ENCODE assay signal across 10 cellular contexts in the genomic region with DNA sequence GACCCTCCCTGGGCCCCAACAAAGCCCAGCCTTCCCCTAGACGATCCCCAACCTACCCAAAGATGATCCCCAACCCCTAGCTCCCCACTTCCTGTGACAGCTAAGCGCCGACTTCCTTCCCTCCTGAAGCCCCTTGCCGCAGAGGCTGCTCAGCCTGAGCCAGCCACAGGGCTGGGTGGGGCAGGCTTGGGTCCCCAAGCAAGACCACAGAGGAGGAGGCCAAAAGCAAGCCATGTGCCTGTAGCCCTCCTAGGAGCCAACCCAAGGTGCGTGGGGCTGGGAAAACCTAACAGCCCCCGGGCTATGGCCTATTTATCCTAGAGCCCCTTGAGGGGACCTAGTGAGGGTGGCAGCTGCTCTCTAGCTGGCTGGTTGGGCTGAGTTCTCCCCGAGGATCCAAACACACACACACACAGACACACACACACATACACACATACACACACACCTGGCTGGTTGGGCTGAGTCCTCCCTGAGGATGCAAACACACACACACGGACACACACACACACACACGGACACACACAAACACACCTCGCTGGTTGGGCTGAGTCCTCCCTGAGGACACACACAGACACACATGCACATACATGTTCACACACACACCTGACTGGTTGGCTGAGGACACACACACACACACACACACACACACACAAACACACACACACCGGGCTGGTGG. TPM values are rescaled to one million over a fixed set of nuclear protein-coding genes. Genes with fewer than 3 reads are reported as not detected.
DNase-seq lines count a peak whose midpoint lies in the region; ATAC-seq, FAIRE-seq and TF ChIP-seq lines count a peak whose summit lies in the region.
"Had no signal": no experiment of that assay in that cellular context is flagged by ENCODE, and none has a peak within 500 bp of the region (broad histone marks: within the 10 kb centered on the region; RNA-seq: fewer than 3 reads in every experiment).

No MANE protein-coding gene starts in this region.

- H3K36me3 Mint-ChIP-seq in T-helper 17 cell (ENCODE audit: low read depth): peaks cover 2% of the 10 kb centered on the region

- H3K9me3 ChIP-seq in T-helper 17 cell (ENCODE audit: control insufficient read depth, low read length, poor library complexity, severe bottlenecking) (no peaks in the 10 kb centered on the region), small intestine (ENCODE audit: control insufficient read depth, low read depth) (no peaks in the 10 kb centered on the region), tibial artery (no peaks in the 10 kb centered on the region)

- 60 to 65% (median 63%) methylated on average over 11 of the region's 11 CpGs for WGBS in small intestine, 3 donors

- peak overlapping the region; percentile 47 to 54 for H3K27ac ChIP-seq in small intestine (ENCODE audit: low read depth in 1 of 2, low read length in 1 of 2)
- H3K27ac ChIP-seq in tibial artery: no peak overlapping the region

- intact Hi-C loops in tibial artery (cut with DNase I; ENCODE audit: low total_unique reads): no loop called here

- peak; percentile 4 for ATAC-seq in T-helper 17 cell
- ATAC-seq: Right ventricle myocardium inferior had no signal

- DNase-seq in GM12891 (ENCODE audit: insufficient read length, low spot score) (no peak), T-helper 17 cell (peak in 2 of 3 donors; percentile 29 to 52), small intestine (peak; percentile 37), HuH-7.5 (ENCODE audit: low spot score) (no peak), tibial artery (no peak), H54 (ENCODE audit: insufficient read length, low spot score) (no peak), NCI-H345 (lab: John Stamatoyannopoulos, UW) (no peak)
- DNase-seq in activated gamma-delta T cell treated with anti-CD3 and anti-CD28 coated beads, Interleukin-2, amount 50 U/mL, for 16 hours (ENCODE audit: low read depth): peak; percentile 35
- DNase-seq: NCI-H1694 treated with DMSO at 0.1 percent for 48 hours had no signal

- peak overlapping the region; percentile 88 for H3K4me3 Mint-ChIP-seq in T-helper 17 cell

- TF ChIP-seq CTCF in tibial artery (IDR thresholded peaks at IDR 0.05): no peak

- FAIRE-seq in GM12891 (lab: Jason Lieb, UNC) (peak; percentile 23), small intestine (lab: Jason Lieb, UNC) (no peak), H54 (lab: Jason Lieb, UNC) (no peak)

- H3K4me1 ChIP-seq in small intestine (ENCODE audit: control insufficient read depth in 2 of 2, insufficient read depth in 1 of 2, low read depth in 1 of 2, low read length in 1 of 2) (peaks cover 4 to 13% of the 10 kb centered on the region in 2 donors), tibial artery (peaks cover 0 to 9% (median 8%) of the 10 kb centered on the region in 4 donors)

- H3K36me3 ChIP-seq in small intestine (ENCODE audit: control insufficient read depth in 2 of 2, insufficient read depth in 2 of 2, low read length in 2 of 2): peaks cover 2 to 16% of the 10 kb centered on the region in 2 donors
- peaks cover 0 to 41% (median 15%) of the 10 kb centered on the region in 3 donors for H3K36me3 ChIP-seq in tibial artery

- TF ChIP-seq POLR2A in GM12891 (IDR thresholded peaks at IDR 0.05; ENCODE audit: low read depth, low read length) (no peak), H54 (IDR thresholded peaks at IDR 0.05; ENCODE audit: low read depth, low read length) (no peak)

- no peaks in the 10 kb centered on the region for H3K27me3 Mint-ChIP-seq in T-helper 17 cell

- H3K4me3 ChIP-seq in small intestine (ENCODE audit: low read depth in 1 of 2, low read length in 2 of 2): peak overlapping the region in 1 of 2 donors; percentile 14
- H3K4me3 ChIP-seq in tibial artery: no peak overlapping the region

- peaks cover 35% of the 10 kb centered on the region for H3K4me1 Mint-ChIP-seq in T-helper 17 cell

- H3K27me3 ChIP-seq in small intestine (ENCODE audit: control insufficient read depth in 2 of 2, insufficient read depth in 2 of 2, low read length in 2 of 2): no peaks in the 10 kb centered on the region
- no peaks in the 10 kb centered on the region for H3K27me3 ChIP-seq in tibial artery

- peak overlapping the region; percentile 95 for H3K27ac Mint-ChIP-seq in T-helper 17 cell

TF ChIP-seq in GM12891, 5 proteins besides CTCF, POLR2A, EP300 and RAD21:
- TF ChIP-seq PAX5 (IDR thresholded peaks at IDR 0.05; ENCODE audit: insufficient read depth, low read length, severe bottlenecking) (no peak), POU2F2 (IDR thresholded peaks at IDR 0.05; ENCODE audit: low read depth, low read length) (no peak), POLR2AphosphoS5 (IDR thresholded peaks at IDR 0.05; ENCODE audit: low read depth, low read length) (no peak), SPI1 (IDR thresholded peaks at IDR 0.05; ENCODE audit: low read depth, low read length) (no peak), TAF1 (IDR thresholded peaks at IDR 0.05; ENCODE audit: low read depth, low read length) (no peak)

RNA-seq across cellular contexts. Expression of gene ARRB2, which starts 4.8 kb away (rescaled TPM):
- polyA plus RNA-seq in GM12891 (2012; ENCODE audit: low read depth, missing spikeins): 39.3 TPM
- total RNA-seq in T-helper 17 cell: 100 to 1,000 TPM; 220 to 255 TPM
- polyA plus RNA-seq in small intestine: 100 to 1,000 TPM in 2 of 3 donors, 10 to 100 TPM in 1; 43.8 to 131 (median 114) TPM

RNA-seq across cellular contexts. Expression of gene PELP1, which starts 11.3 kb away (rescaled TPM):
- 28.5 TPM for polyA plus RNA-seq in GM12891 (2012; ENCODE audit: low read depth, missing spikeins)
- total RNA-seq in T-helper 17 cell: 10 to 100 TPM; 38.0 to 44.9 TPM
- polyA plus RNA-seq in small intestine: 10 to 100 TPM in 1 of 3 donors, 1 to 10 TPM in 2; 7.3 to 22.8 (median 7.6) TPM

RNA-seq across cellular contexts. Expression of gene MED11, which starts 16.0 kb away (rescaled TPM):
- 22.8 TPM for polyA plus RNA-seq in GM12891 (2012; ENCODE audit: low read depth, missing spikeins)
- total RNA-seq in T-helper 17 cell: 1 to 10 TPM; 5.9 to 9.3 TPM
- 10 to 100 TPM; 37.2 to 61.1 (median 48.1) TPM for polyA plus RNA-seq in small intestine

RNA-seq across cellular contexts. Expression of gene ZMYND15, which starts 24.4 kb away (rescaled TPM):
- not detected for polyA plus RNA-seq in GM12891 (2012; ENCODE audit: low read depth, missing spikeins)
- total RNA-seq in T-helper 17 cell: 1 to 10 TPM; 1.0 to 1.6 TPM
- polyA plus RNA-seq in small intestine: 10 to 100 TPM in 2 of 3 donors, 1 to 10 TPM in 1; 2.0 to 13.5 (median 12.5) TPM

RNA-seq across cellular contexts. Expression of gene CXCL16, which starts 24.5 kb away (rescaled TPM):
- polyA plus RNA-seq in GM12891 (2012; ENCODE audit: low read depth, missing spikeins): 0.28 TPM
- 10 to 100 TPM; 10.3 to 15.3 TPM for total RNA-seq in T-helper 17 cell
- polyA plus RNA-seq in small intestine: 10 to 100 TPM; 37.5 to 77.8 (median 46.3) TPM

Comparison
In these comparisons a context has a peak if more than half of its experiments do, and no peak if none do; other contexts are left out.
1. DNase-seq: peak in T-helper 17 cell (2 of 3), activated gamma-delta T cell treated with anti-CD3 and anti-CD28 coated beads, Interleukin-2, amount 50 U/mL, for 16 hours (single experiment) and small intestine (single experiment); none in GM12891 (single experiment), HuH-7.5 (single experiment), tibial artery (0 of 2), H54 (single experiment) and NCI-H345 (single experiment).
2. H3K27ac ChIP-seq: peak in small intestine (2 of 2); none in tibial artery (0 of 2).